In genomic region chr6:138657026-138657425, GRCh38 we compare ENCODE assay signal across 25 cellular contexts.
DNase-seq lines count a peak whose midpoint lies in the region; TF ChIP-seq lines count a peak whose summit lies in the region.
"Had no signal": no experiment of that assay in that cellular context is flagged by ENCODE, and none has a peak within 500 bp of the region (broad histone marks: within the 10 kb centered on the region; RNA-seq: fewer than 3 reads in every experiment).

No MANE protein-coding gene starts in this region.

- no peaks in the 10 kb centered on the region for H3K36me3 Mint-ChIP-seq in MCF 10A (ENCODE audit: insufficient read depth, unreplicated experiment)
- H3K36me3 Mint-ChIP-seq in glutamatergic neuron (ENCODE audit: unreplicated experiment): no peaks in the 10 kb centered on the region
- H3K36me3 Mint-ChIP-seq: CD4-positive, CD25-positive, alpha-beta regulatory T cell had no signal

- no peaks in the 10 kb centered on the region for H3K27me3 ChIP-seq in breast epithelium
- no peaks in the 10 kb centered on the region for H3K27me3 ChIP-seq in SJCRH30
- no peaks in the 10 kb centered on the region for H3K27me3 ChIP-seq in colonic mucosa
- H3K27me3 ChIP-seq: BLaER1, MG63 had no signal

- no peak overlapping the region for H3K4me3 ChIP-seq in breast epithelium
- H3K4me3 ChIP-seq in SJCRH30: peak overlapping the region; percentile 40
- H3K4me3 ChIP-seq in colonic mucosa: no peak overlapping the region
- H3K4me3 ChIP-seq: BLaER1, GM23338, K562, MG63, PC-9, SK-N-MC had no signal

- H3K27ac ChIP-seq in breast epithelium (no peak overlapping the region), SJCRH30 (peak overlapping the region; percentile 52), colonic mucosa (no peak overlapping the region)
- H3K27ac ChIP-seq: BLaER1, PC-9, SK-N-MC had no signal

- intact Hi-C loops in MCF 10A (cut with micrococcal nuclease) (no loop called here), breast epithelium (cut with DNase I; ENCODE audit: low total_unique reads) (loop anchor here (5.0 kb wide), 1 partner anchor 515 kb away; no protein-coding TSS in a partner anchor), colonic mucosa (cut with DNase I) (loop anchor here (10.0 kb wide), 1 partner anchor 1052 kb away; no protein-coding TSS in a partner anchor)

- no peaks in the 10 kb centered on the region for H3K9me3 Mint-ChIP-seq in MCF 10A (ENCODE audit: unreplicated experiment)
- H3K9me3 Mint-ChIP-seq in glutamatergic neuron (ENCODE audit: unreplicated experiment): no peaks in the 10 kb centered on the region
- H3K9me3 Mint-ChIP-seq: CD4-positive, CD25-positive, alpha-beta regulatory T cell; GM23338; H9 had no signal

- no peak for TF ChIP-seq CTCF in MCF 10A (IDR thresholded peaks at IDR 0.05; ENCODE audit: unreplicated experiment)
- no peak for TF ChIP-seq CTCF in breast epithelium (IDR thresholded peaks at IDR 0.05)
- TF ChIP-seq CTCF in colonic mucosa (IDR thresholded peaks at IDR 0.05): no peak
- no peak for TF ChIP-seq CTCF in glutamatergic neuron (IDR thresholded peaks at IDR 0.05; ENCODE audit: partially characterized antibody, unreplicated experiment)

- H3K9me3 ChIP-seq in breast epithelium (no peaks in the 10 kb centered on the region), SJCRH30 (replicated peaks) (no peaks in the 10 kb centered on the region), colonic mucosa (no peaks in the 10 kb centered on the region)
- H3K9me3 ChIP-seq: BLaER1, MG63 had no signal

- POLR2A ChIA-PET in MCF 10A (lab: Yijun Ruan, JAX): interaction anchor here (3.0 to 7.3 kb wide), 5 partner anchors 10 to 35 kb away, joined by 14 to 103 read pairs (median 22); no protein-coding TSS in a partner anchor

- H3K9ac ChIP-seq in colonic mucosa (ENCODE audit: low read depth in 2 of 2, low read length in 2 of 2): no peak overlapping the region
- H3K9ac ChIP-seq: BLaER1 had no signal

- CTCF ChIA-PET in MCF 10A (lab: Yijun Ruan, JAX): interaction anchor here (1.0 to 4.5 kb wide), 5 partner anchors 7 to 109 kb away, joined by 3 to 20 read pairs (median 4); no protein-coding TSS in a partner anchor

- H3K4me3 Mint-ChIP-seq in MCF 10A (ENCODE audit: unreplicated experiment): no peak overlapping the region
- H3K4me3 Mint-ChIP-seq in glutamatergic neuron (ENCODE audit: unreplicated experiment): no peak overlapping the region
- H3K4me3 Mint-ChIP-seq: CD4-positive, CD25-positive, alpha-beta regulatory T cell; GM23338; H9 had no signal

- no TSS peak for BruUV-seq in MCF 10A (replicated peaks; lab: Mats Ljungman, UMichigan)

- H3K27ac Mint-ChIP-seq in MCF 10A (ENCODE audit: low read depth, unreplicated experiment) (peak overlapping the region; percentile 83), glutamatergic neuron (ENCODE audit: unreplicated experiment) (no peak overlapping the region)
- H3K27ac Mint-ChIP-seq: CD4-positive, CD25-positive, alpha-beta regulatory T cell; GM23338; H9 had no signal

- H3K36me3 ChIP-seq in breast epithelium (no peaks in the 10 kb centered on the region), SJCRH30 (no peaks in the 10 kb centered on the region), colonic mucosa (no peaks in the 10 kb centered on the region)
- H3K36me3 ChIP-seq: BLaER1, MG63 had no signal

- H3K4me1 Mint-ChIP-seq in MCF 10A (ENCODE audit: insufficient read depth, unreplicated experiment) (peaks cover 44% of the 10 kb centered on the region), glutamatergic neuron (ENCODE audit: low read depth, unreplicated experiment) (no peaks in the 10 kb centered on the region)

- no peak for TF ChIP-seq POLR2A in breast epithelium (IDR thresholded peaks at IDR 0.05)

- DNase-seq in MCF 10A (ENCODE audit: unreplicated experiment) (no peak), breast epithelium (ENCODE audit: low spot score in 2 of 2) (no peak), SJCRH30 (peak; percentile 72 to 84), medulla oblongata (ENCODE audit: extremely low spot score) (peak; percentile 22), colonic mucosa (no peak), glutamatergic neuron (no peak), SHP77 treated with DMSO at 0.1 percent for 48 hours (lab: John Stamatoyannopoulos, UW) (no peak)
- DNase-seq: CD4-positive, CD25-positive, alpha-beta regulatory T cell; DMS53; H9; Kasumi-1; MG63; NCI-H1694; NCI-H2171; NCI-H226; NCI-H510A treated with DMSO at 0.1 percent for 48 hours; NCI-H748 treated with DMSO at 0.1 percent for 48 hours; PC-9; Right ventricle myocardium superior; RPMI8226; SW 1271 had no signal

- H3K27me3 Mint-ChIP-seq in MCF 10A (ENCODE audit: insufficient read depth, unreplicated experiment) (no peaks in the 10 kb centered on the region), glutamatergic neuron (ENCODE audit: unreplicated experiment) (no peaks in the 10 kb centered on the region)

- H3K4me1 ChIP-seq in breast epithelium (peaks cover 0 to 6% of the 10 kb centered on the region in 2 donors), SJCRH30 (peaks cover 10% of the 10 kb centered on the region), colonic mucosa (no peaks in the 10 kb centered on the region)
- H3K4me1 ChIP-seq: BLaER1 had no signal

Comparison
In these comparisons a context has a peak if more than half of its experiments do, and no peak if none do; other contexts are left out.
1. DNase-seq: peak in SJCRH30 (2 of 2) and medulla oblongata (single experiment); none in MCF 10A (single experiment), breast epithelium (0 of 2), colonic mucosa (single experiment), glutamatergic neuron (single experiment) and SHP77 treated with DMSO at 0.1 percent for 48 hours (single experiment).